14 cellular contexts compared by ENCODE assay signal in genomic region chr5:81207009-81207408, GRCh38. TPM values are rescaled to one million over a fixed set of nuclear protein-coding genes. Genes with fewer than 3 reads are reported as not detected.
A peak's percentile ranks its signal among the peaks of the same experiment; 100 is the strongest.
DNase-seq lines count a peak whose midpoint lies in the region; ATAC-seq and TF ChIP-seq lines count a peak whose summit lies in the region.
"Had no signal": no experiment of that assay in that cellular context is flagged by ENCODE, and none has a peak within 500 bp of the region (broad histone marks: within the 10 kb centered on the region; RNA-seq: fewer than 3 reads in every experiment).

No MANE protein-coding gene starts in this region.

- no peaks in the 10 kb centered on the region for H3K9me2 ChIP-seq in GM23338 (ENCODE audit: insufficient read depth)

- TF ChIP-seq CTCF in Caco-2 (IDR thresholded peaks at IDR 0.05; ENCODE audit: insufficient read depth in 1 of 2, low read depth in 1 of 2, low read length in 1 of 2, severe bottlenecking in 1 of 2, unreplicated experiment in 1 of 2) (peak; percentile 15 to 25), GM23338 (conservative IDR thresholded peaks at IDR 0.05; ENCODE audit: low read depth in 2 of 2) (peak; percentile 49 to 74)

- no peak overlapping the region for H3K4me3 Mint-ChIP-seq in Caco-2 (ENCODE audit: unreplicated experiment)
- H3K4me3 Mint-ChIP-seq in GM23338 = no peak overlapping the region

- BruUV-seq in Caco-2 (replicated peaks; lab: Mats Ljungman, UMichigan) = no TSS peak

- in situ Hi-C loops in SK-MEL-5 (cut with HindIII; ENCODE audit: low pct_unique_long_range_greater_than_20kb, low sequenced_read_pairs) = no loop called here

- H3K4me1 Mint-ChIP-seq in Caco-2 (ENCODE audit: low read depth, unreplicated experiment) (no peaks in the 10 kb centered on the region), GM23338 (no peaks in the 10 kb centered on the region)

- H3K27me3 Mint-ChIP-seq in Caco-2 (ENCODE audit: insufficient read depth, unreplicated experiment) (no peaks in the 10 kb centered on the region), GM23338 (ENCODE audit: insufficient read depth, low read depth, poor library complexity) (no peaks in the 10 kb centered on the region)

- H3K36me3 Mint-ChIP-seq in Caco-2 (ENCODE audit: insufficient read depth, unreplicated experiment) (no peaks in the 10 kb centered on the region), GM23338 (ENCODE audit: low read depth) (no peaks in the 10 kb centered on the region)

- H3K27ac ChIP-seq in GM23338 (ENCODE audit: low read depth) = no peak overlapping the region
- H3K27ac ChIP-seq: left ventricle myocardium inferior, right lobe of liver had no signal

- H3K27me3 ChIP-seq in Caco-2 (replicated peaks; ENCODE audit: control insufficient read depth, insufficient read depth, low read length) = no peaks in the 10 kb centered on the region
- no peaks in the 10 kb centered on the region for H3K27me3 ChIP-seq in GM23338 (ENCODE audit: insufficient read depth)
- H3K27me3 ChIP-seq: right lobe of liver had no signal

- CTCF ChIA-PET in Caco-2 (lab: Charles Lee) = no interaction called here

- H3K79me2 ChIP-seq in GM23338 (replicated peaks; ENCODE audit: insufficient read depth) = no peaks in the 10 kb centered on the region

- H3F3A ChIP-seq in GM23338 (replicated peaks; ENCODE audit: low read depth) = no peaks in the 10 kb centered on the region

- H3K4me3 ChIP-seq in Caco-2 (ENCODE audit: low read depth, low read length) (no peak overlapping the region), GM23338 (no peak overlapping the region)
- H3K4me3 ChIP-seq: left ventricle myocardium inferior, right lobe of liver had no signal

- intact Hi-C loops in Caco-2 (cut with micrococcal nuclease; ENCODE audit: unreplicated experiment) = no loop called here

- H3K27ac Mint-ChIP-seq in Caco-2 (ENCODE audit: unreplicated experiment) = no peak overlapping the region
- H3K27ac Mint-ChIP-seq in GM23338 = no peak overlapping the region
- H3K27ac Mint-ChIP-seq: activated T-helper 2 cell treated with anti-CD3 and anti-CD28 coated beads, Interferon-gamma antibody, Interleukin-2, Interleukin-4, amounts not matched to agents 10 μg/mL and 5 μg/mL and 100 μg/mL, durations not matched to agents 14 hours and 24 hours and 36 hours had no signal

- ATAC-seq in GM23338 = peak; percentile 87
- no peak for ATAC-seq in GM19023 (IDR thresholded peaks at IDR 0.05; ENCODE audit: unreplicated experiment)
- no peak for ATAC-seq in GM21737 (IDR thresholded peaks at IDR 0.05; ENCODE audit: unreplicated experiment)

- no peaks in the 10 kb centered on the region for H3K9me3 ChIP-seq in Caco-2
- H3K9me3 ChIP-seq: left ventricle myocardium inferior, right lobe of liver had no signal

- H3K9me3 Mint-ChIP-seq in Caco-2 (ENCODE audit: unreplicated experiment) (no peaks in the 10 kb centered on the region), GM23338 (no peaks in the 10 kb centered on the region)
- H3K9me3 Mint-ChIP-seq: activated T-helper 2 cell treated with anti-CD3 and anti-CD28 coated beads, Interferon-gamma antibody, Interleukin-2, Interleukin-4, amounts not matched to agents 10 μg/mL and 5 μg/mL and 100 μg/mL, durations not matched to agents 14 hours and 24 hours and 36 hours had no signal

- peaks cover 4% of the 10 kb centered on the region; the same call in 1 of the 2 replicates for H4K20me1 ChIP-seq in GM23338 (replicated peaks; ENCODE audit: insufficient read depth)

- no peaks in the 10 kb centered on the region for H3K36me3 ChIP-seq in Caco-2 (ENCODE audit: control insufficient read depth, insufficient read depth, low read length)
- no peaks in the 10 kb centered on the region for H3K36me3 ChIP-seq in GM23338 (ENCODE audit: insufficient read depth)
- H3K36me3 ChIP-seq: left ventricle myocardium inferior, right lobe of liver had no signal

- H3K4me1 ChIP-seq in Caco-2 = no peaks in the 10 kb centered on the region
- H3K4me1 ChIP-seq in GM23338 (ENCODE audit: insufficient read depth) = no peaks in the 10 kb centered on the region
- H3K4me1 ChIP-seq: right lobe of liver had no signal

- H2AFZ ChIP-seq in GM23338 = no peak overlapping the region

- POLR2A ChIA-PET in Caco-2 (lab: Charles Lee) = no interaction called here

- DNase-seq in Caco-2 (peak in 1 of 2 experiments; percentile 22), GM23338 (ENCODE audit: low spot score) (peak; percentile 72), SK-MEL-5 (ENCODE audit: low read depth, low spot score) (peak; percentile 55), iPS-NIHi11 (ENCODE audit: low spot score) (peak; percentile 48), SKM-1 treated with dmso at 0.1 percent for 144 hours (lab: John Stamatoyannopoulos, UW; ENCODE audit: unreplicated experiment) (no peak), NCI-H1436 (lab: John Stamatoyannopoulos, UW) (no peak)
- DNase-seq: effector CD4-positive, alpha-beta T cell; left ventricle myocardium inferior; NCI-H1930; right lobe of liver had no signal

- H3K4me2 ChIP-seq in GM23338 = no peak overlapping the region

TF ChIP-seq in GM23338, 12 proteins besides CTCF, POLR2A, EP300 and RAD21:
- TF ChIP-seq JUNB (IDR thresholded peaks at IDR 0.05; ENCODE audit: unreplicated experiment) = no peak
- TF ChIP-seq STAT1 (IDR thresholded peaks at IDR 0.05; ENCODE audit: unreplicated experiment) = no peak
- TF ChIP-seq EZH2 (IDR thresholded peaks at IDR 0.05; ENCODE audit: low read depth, unreplicated experiment) = no peak
- no peak for TF ChIP-seq CREB1 (CRISPR knock-in tag; IDR thresholded peaks at IDR 0.05; ENCODE audit: low read depth)

RNA-seq across cellular contexts. Expression of gene CKMT2, which starts 26.1 kb away (rescaled TPM):
- not detected in 2 replicates for total RNA-seq in Caco-2 (2022)
- 3.4 and 8.2 TPM in 2 replicates for total RNA-seq in GM23338 (2014; rRNA removed; shearing (Covaris generic))
- polyA plus RNA-seq in GM23338 (2016; fragmentation: Nextera tagmentation; extraction: Ambion mirVana) = 2.1 and 2.9 TPM in 2 replicates
- total RNA-seq in SK-MEL-5 (2014; rRNA removed; shearing (Covaris generic)) = not detected in 2 replicates
- not detected in 2 replicates for polyA plus RNA-seq in SK-MEL-5 (2015; cell fraction: cytosol; rRNA removed)
- not detected in 2 replicates for polyA plus RNA-seq in SK-MEL-5 (2015; cell fraction: nucleus; rRNA removed)
- total RNA-seq: activated T-helper 2 cell treated with anti-CD3 and anti-CD28 coated beads, Interferon-gamma antibody, Interleukin-2, Interleukin-4, amounts not matched to agents 10 μg/mL and 5 μg/mL and 100 μg/mL, durations not matched to agents 14 hours and 24 hours and 36 hours; G401 had no signal

Comparison
In these comparisons a context has a peak if more than half of its experiments do, and no peak if none do; other contexts are left out.
1. DNase-seq: peak in GM23338 (single experiment), SK-MEL-5 (single experiment) and iPS-NIHi11 (single experiment); none in SKM-1 treated with dmso at 0.1 percent for 144 hours (single experiment) and NCI-H1436 (single experiment).